ENCODE assay signal across 18 cellular contexts in genomic region chr5:116944171-116944570, GRCh38.
A peak's percentile ranks its signal among the peaks of the same experiment; 100 is the strongest.
DNase-seq lines count a peak whose midpoint lies in the region; ATAC-seq and TF ChIP-seq lines count a peak whose summit lies in the region.
"Had no signal": no experiment of that assay in that cellular context is flagged by ENCODE, and none has a peak within 500 bp of the region (broad histone marks: within the 10 kb centered on the region; RNA-seq: fewer than 3 reads in every experiment).

No MANE protein-coding gene starts in this region.

- no peaks in the 10 kb centered on the region for H3F3A ChIP-seq in smooth muscle cell (ENCODE audit: low read depth)

- H3K9me3 ChIP-seq in smooth muscle cell (replicated peaks; ENCODE audit: low read depth): no peaks in the 10 kb centered on the region

- H3K9me3 Mint-ChIP-seq in WTC11: peaks cover 15% of the 10 kb centered on the region

- H3K27me3 ChIP-seq in smooth muscle cell (ENCODE audit: low read depth): no peaks in the 10 kb centered on the region
- H3K27me3 ChIP-seq: tibial nerve had no signal

- TF ChIP-seq CTCF in WTC11 (IDR thresholded peaks at IDR 0.05) (no peak), smooth muscle cell (IDR thresholded peaks at IDR 0.05; ENCODE audit: borderline replicate concordance, insufficient read depth, poor library complexity, severe bottlenecking) (no peak)

- no peaks in the 10 kb centered on the region for H3K79me2 ChIP-seq in smooth muscle cell (ENCODE audit: low read depth)

- no peaks in the 10 kb centered on the region for H3K36me3 ChIP-seq in smooth muscle cell (ENCODE audit: low read depth)
- H3K36me3 ChIP-seq: tibial nerve had no signal

- 39% methylated on average over 4 of the region's 4 CpGs for WGBS in smooth muscle cell (ENCODE audit: low lambda C conversion rate)

- H3K4me1 Mint-ChIP-seq in WTC11: peaks cover 82% of the 10 kb centered on the region

- H3K4me2 ChIP-seq in smooth muscle cell: no peak overlapping the region

- no peak overlapping the region for H3K4me3 ChIP-seq in smooth muscle cell
- H3K4me3 ChIP-seq: tibial nerve had no signal

- ATAC-seq in WTC11 (peak; percentile 40), GM21528 (IDR thresholded peaks at IDR 0.05; ENCODE audit: low FRiP score, unreplicated experiment) (no peak)
- ATAC-seq: HCT116; naive thymus-derived CD4-positive, alpha-beta T cell; Right ventricle myocardium inferior had no signal

- peaks cover 15% of the 10 kb centered on the region for H3K36me3 Mint-ChIP-seq in WTC11
- H3K36me3 Mint-ChIP-seq: naive thymus-derived CD4-positive, alpha-beta T cell had no signal

- no peaks in the 10 kb centered on the region for H3K27me3 Mint-ChIP-seq in WTC11 (ENCODE audit: low read depth)

- peaks cover 15% of the 10 kb centered on the region for H3K4me1 ChIP-seq in smooth muscle cell (ENCODE audit: low read depth)
- H3K4me1 ChIP-seq: tibial nerve had no signal

- peak overlapping the region; percentile 4 for H3K27ac ChIP-seq in smooth muscle cell (ENCODE audit: low read depth)
- H3K27ac ChIP-seq: tibial nerve had no signal

- H3K27ac Mint-ChIP-seq in WTC11: peak overlapping the region; percentile 93
- H3K27ac Mint-ChIP-seq: naive thymus-derived CD4-positive, alpha-beta T cell had no signal

- no peaks in the 10 kb centered on the region for H4K20me1 ChIP-seq in smooth muscle cell (ENCODE audit: low read depth)

- no peak overlapping the region for H3K4me3 Mint-ChIP-seq in WTC11
- H3K4me3 Mint-ChIP-seq: naive thymus-derived CD4-positive, alpha-beta T cell had no signal

- POLR2A ChIA-PET in WTC11 (lab: Charles Lee): no interaction called here

- CTCF ChIA-PET in WTC11 (lab: Charles Lee): interaction anchor here (1.3 kb wide), 1 partner anchor 368 kb away, joined by 3 read pairs; no protein-coding TSS in a partner anchor

- H2AFZ ChIP-seq in smooth muscle cell (ENCODE audit: low read depth): no peak overlapping the region

- no peak overlapping the region for H3K9ac ChIP-seq in smooth muscle cell (ENCODE audit: low read depth)

- DNase-seq in NCI-H2171 treated with DMSO at 0.1 percent for 48 hours (lab: John Stamatoyannopoulos, UW) (peak; percentile 40), NCI-H2171 (lab: John Stamatoyannopoulos, UW) (no peak), WTC11 (ENCODE audit: low spot score) (peak; percentile 21), iPS-NIHi7 (ENCODE audit: extremely low spot score) (peak; percentile 28), smooth muscle cell (lab: John Stamatoyannopoulos, UW; ENCODE audit: unreplicated experiment) (no peak), NCI-H446 treated with DMSO at 0.1 percent for 48 hours (lab: John Stamatoyannopoulos, UW) (no peak)
- DNase-seq in stimulated activated CD4-positive, alpha-beta T cell treated with anti-CD3 and anti-CD28 coated beads, Interleukin-4, amount 100 ng/mL, for 24 hours: no peak
- DNase-seq: 8988T; C1 segment of cervical spinal cord; foreskin melanocyte; naive thymus-derived CD4-positive, alpha-beta T cell; NCI-H1694 treated with DMSO at 0.1 percent for 48 hours; stimulated activated naive CD4-positive, alpha-beta T cell; T-helper 9 cell had no signal

TF ChIP-seq in WTC11, 78 proteins besides CTCF, POLR2A, EP300 and RAD21:
- no peak for TF ChIP-seq EMX1 (CRISPR knock-in tag; IDR thresholded peaks at IDR 0.05)
- no peak for TF ChIP-seq FOXP4 (CRISPR knock-in tag; IDR thresholded peaks at IDR 0.05)
- no peak for TF ChIP-seq NFE2L1 (CRISPR knock-in tag; IDR thresholded peaks at IDR 0.05)
- no peak for TF ChIP-seq ZNF219 (CRISPR knock-in tag; IDR thresholded peaks at IDR 0.05; ENCODE audit: borderline replicate concordance)
- TF ChIP-seq CREM (CRISPR knock-in tag; IDR thresholded peaks at IDR 0.05): no peak
- no peak for TF ChIP-seq SOX15 (CRISPR knock-in tag; IDR thresholded peaks at IDR 0.05)
- TF ChIP-seq KAT7 (CRISPR knock-in tag; IDR thresholded peaks at IDR 0.05; ENCODE audit: borderline replicate concordance): no peak
- no peak for TF ChIP-seq MYBL2 (CRISPR knock-in tag; IDR thresholded peaks at IDR 0.05)
- no peak for TF ChIP-seq IRF2 (CRISPR knock-in tag; IDR thresholded peaks at IDR 0.05; ENCODE audit: borderline replicate concordance, low read depth)
- TF ChIP-seq ZNF423 (CRISPR knock-in tag; IDR thresholded peaks at IDR 0.05): no peak
- TF ChIP-seq, protein P1, sequence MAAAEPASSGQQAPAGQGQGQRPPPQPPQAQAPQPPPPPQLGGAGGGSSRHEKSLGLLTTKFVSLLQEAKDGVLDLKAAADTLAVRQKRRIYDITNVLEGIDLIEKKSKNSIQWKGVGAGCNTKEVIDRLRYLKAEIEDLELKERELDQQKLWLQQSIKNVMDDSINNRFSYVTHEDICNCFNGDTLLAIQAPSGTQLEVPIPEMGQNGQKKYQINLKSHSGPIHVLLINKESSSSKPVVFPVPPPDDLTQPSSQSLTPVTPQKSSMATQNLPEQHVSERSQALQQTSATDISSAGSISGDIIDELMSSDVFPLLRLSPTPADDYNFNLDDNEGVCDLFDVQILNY (CRISPR knock-in tag; IDR thresholded peaks at IDR 0.05): no peak
- no peak for TF ChIP-seq SP1 (CRISPR knock-in tag; conservative IDR thresholded peaks at IDR 0.05)
- TF ChIP-seq, protein P2, sequence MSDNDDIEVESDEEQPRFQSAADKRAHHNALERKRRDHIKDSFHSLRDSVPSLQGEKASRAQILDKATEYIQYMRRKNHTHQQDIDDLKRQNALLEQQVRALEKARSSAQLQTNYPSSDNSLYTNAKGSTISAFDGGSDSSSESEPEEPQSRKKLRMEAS (CRISPR knock-in tag; IDR thresholded peaks at IDR 0.05): no peak
- TF ChIP-seq HMGA2 (CRISPR knock-in tag; IDR thresholded peaks at IDR 0.05): no peak
- TF ChIP-seq TCF7 (CRISPR knock-in tag; IDR thresholded peaks at IDR 0.05; ENCODE audit: low read depth): no peak
- TF ChIP-seq TP53 (CRISPR knock-in tag; IDR thresholded peaks at IDR 0.05): no peak
- no peak for TF ChIP-seq TEAD4 (CRISPR knock-in tag; IDR thresholded peaks at IDR 0.05)
- TF ChIP-seq, protein P3, sequence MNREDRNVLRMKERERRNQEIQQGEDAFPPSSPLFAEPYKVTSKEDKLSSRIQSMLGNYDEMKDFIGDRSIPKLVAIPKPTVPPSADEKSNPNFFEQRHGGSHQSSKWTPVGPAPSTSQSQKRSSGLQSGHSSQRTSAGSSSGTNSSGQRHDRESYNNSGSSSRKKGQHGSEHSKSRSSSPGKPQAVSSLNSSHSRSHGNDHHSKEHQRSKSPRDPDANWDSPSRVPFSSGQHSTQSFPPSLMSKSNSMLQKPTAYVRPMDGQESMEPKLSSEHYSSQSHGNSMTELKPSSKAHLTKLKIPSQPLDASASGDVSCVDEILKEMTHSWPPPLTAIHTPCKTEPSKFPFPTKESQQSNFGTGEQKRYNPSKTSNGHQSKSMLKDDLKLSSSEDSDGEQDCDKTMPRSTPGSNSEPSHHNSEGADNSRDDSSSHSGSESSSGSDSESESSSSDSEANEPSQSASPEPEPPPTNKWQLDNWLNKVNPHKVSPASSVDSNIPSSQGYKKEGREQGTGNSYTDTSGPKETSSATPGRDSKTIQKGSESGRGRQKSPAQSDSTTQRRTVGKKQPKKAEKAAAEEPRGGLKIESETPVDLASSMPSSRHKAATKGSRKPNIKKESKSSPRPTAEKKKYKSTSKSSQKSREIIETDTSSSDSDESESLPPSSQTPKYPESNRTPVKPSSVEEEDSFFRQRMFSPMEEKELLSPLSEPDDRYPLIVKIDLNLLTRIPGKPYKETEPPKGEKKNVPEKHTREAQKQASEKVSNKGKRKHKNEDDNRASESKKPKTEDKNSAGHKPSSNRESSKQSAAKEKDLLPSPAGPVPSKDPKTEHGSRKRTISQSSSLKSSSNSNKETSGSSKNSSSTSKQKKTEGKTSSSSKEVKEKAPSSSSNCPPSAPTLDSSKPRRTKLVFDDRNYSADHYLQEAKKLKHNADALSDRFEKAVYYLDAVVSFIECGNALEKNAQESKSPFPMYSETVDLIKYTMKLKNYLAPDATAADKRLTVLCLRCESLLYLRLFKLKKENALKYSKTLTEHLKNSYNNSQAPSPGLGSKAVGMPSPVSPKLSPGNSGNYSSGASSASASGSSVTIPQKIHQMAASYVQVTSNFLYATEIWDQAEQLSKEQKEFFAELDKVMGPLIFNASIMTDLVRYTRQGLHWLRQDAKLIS (CRISPR knock-in tag; IDR thresholded peaks at IDR 0.05; ENCODE audit: borderline replicate concordance): no peak
- TF ChIP-seq ATF2 (CRISPR knock-in tag; IDR thresholded peaks at IDR 0.05; ENCODE audit: borderline replicate concordance, low read depth): no peak
TF ChIP-seq in WTC11: peak in this region for 0.

Comparison
In these comparisons a context has a peak if more than half of its experiments do, and no peak if none do; other contexts are left out.
1. DNase-seq: peak in NCI-H2171 treated with DMSO at 0.1 percent for 48 hours (single experiment), WTC11 (single experiment) and iPS-NIHi7 (single experiment); none in NCI-H2171 (single experiment), smooth muscle cell (single experiment), stimulated activated CD4-positive, alpha-beta T cell treated with anti-CD3 and anti-CD28 coated beads, Interleukin-4, amount 100 ng/mL, for 24 hours (single experiment) and NCI-H446 treated with DMSO at 0.1 percent for 48 hours (single experiment).